Comparison of ENCODE assay signal across 11 cellular contexts in the genomic region with DNA sequence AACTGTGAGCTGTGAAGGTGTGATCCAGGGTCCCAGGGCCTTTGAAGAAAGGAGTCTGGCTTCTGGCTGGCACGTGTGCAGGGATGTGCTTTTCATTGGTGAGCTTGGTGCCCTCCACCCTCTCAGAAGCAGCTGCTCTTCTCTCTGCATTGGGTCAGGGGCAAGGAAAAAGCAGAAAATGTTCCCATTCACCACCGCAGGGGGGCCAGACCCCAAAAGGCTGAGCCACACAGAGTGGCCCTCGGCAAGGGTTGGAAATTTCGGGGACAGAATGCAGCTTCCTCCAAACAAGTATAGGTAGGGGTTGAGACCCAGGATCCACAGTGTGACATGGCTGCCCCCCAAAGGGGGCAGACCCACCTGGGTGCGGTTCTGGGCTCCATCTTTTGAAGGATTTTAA. TPM values are rescaled to one million over a fixed set of nuclear protein-coding genes. Genes with fewer than 3 reads are reported as not detected.
DNase-seq lines count a peak whose midpoint lies in the region; ATAC-seq and TF ChIP-seq lines count a peak whose summit lies in the region.
"Had no signal": no experiment of that assay in that cellular context is flagged by ENCODE, and none has a peak within 500 bp of the region (broad histone marks: within the 10 kb centered on the region; RNA-seq: fewer than 3 reads in every experiment).

No MANE protein-coding gene starts in this region.

- no peaks in the 10 kb centered on the region for H3K9me2 ChIP-seq in hepatocyte (replicated peaks; ENCODE audit: insufficient read depth)

- H3K27me3 ChIP-seq in hepatocyte (no peaks in the 10 kb centered on the region), aorta (ENCODE audit: control insufficient read depth in 1 of 2, insufficient read depth in 2 of 2, low read length in 1 of 2) (no peaks in the 10 kb centered on the region)

- H4K20me1 ChIP-seq in hepatocyte (ENCODE audit: insufficient read depth, poor library complexity, severe bottlenecking) = peaks cover 63% of the 10 kb centered on the region

- no peak overlapping the region for H3K27ac ChIP-seq in hepatocyte
- H3K27ac ChIP-seq in substantia nigra (ENCODE audit: low read depth, low read length, poor library complexity, severe bottlenecking) = peak overlapping the region; percentile 69
- no peak overlapping the region for H3K27ac ChIP-seq in aorta (ENCODE audit: low read depth in 1 of 2, low read length in 2 of 2)

- TF ChIP-seq POLR2A in Raji (IDR thresholded peaks at IDR 0.05; ENCODE audit: insufficient read depth, low read depth, low read length) = peak; percentile 11; the same call in 1 of the 2 replicates

- H3K4me1 ChIP-seq in hepatocyte (ENCODE audit: insufficient read depth) (peaks cover 55% of the 10 kb centered on the region), aorta (ENCODE audit: control insufficient read depth in 1 of 2, insufficient read depth in 2 of 2, low read length in 2 of 2) (no peaks in the 10 kb centered on the region)

- ATAC-seq in HG02571 (IDR thresholded peaks at IDR 0.05; ENCODE audit: unreplicated experiment) (no peak), GM19324 (IDR thresholded peaks at IDR 0.05; ENCODE audit: low FRiP score, unreplicated experiment) (no peak), aorta (ENCODE audit: low FRiP score) (no peak)

- H3K27ac Mint-ChIP-seq in activated naive CD4-positive, alpha-beta T cell treated with anti-CD3 and anti-CD28 coated beads for 36 hours = peak overlapping the region; percentile 99

- peaks cover 61% of the 10 kb centered on the region for H3K36me3 Mint-ChIP-seq in activated naive CD4-positive, alpha-beta T cell treated with anti-CD3 and anti-CD28 coated beads for 36 hours (ENCODE audit: low read depth)

- H3K4me1 Mint-ChIP-seq in activated naive CD4-positive, alpha-beta T cell treated with anti-CD3 and anti-CD28 coated beads for 36 hours (ENCODE audit: low read depth) = peaks cover 41% of the 10 kb centered on the region

- H3K36me3 ChIP-seq in hepatocyte (replicated peaks; ENCODE audit: insufficient read depth, low read depth) (no peaks in the 10 kb centered on the region), aorta (ENCODE audit: control insufficient read depth in 1 of 2, insufficient read depth in 2 of 2, low read length in 1 of 2) (no peaks in the 10 kb centered on the region)

- H3K4me3 ChIP-seq in hepatocyte (no peak overlapping the region), aorta (ENCODE audit: low read length in 2 of 2) (no peak overlapping the region)

- H2AFZ ChIP-seq in hepatocyte = no peak overlapping the region

- intact Hi-C loops in activated naive CD4-positive, alpha-beta T cell treated with anti-CD3 and anti-CD28 coated beads for 36 hours (cut with micrococcal nuclease) = loop anchor here (10.0 kb wide), 1 partner anchor 840 kb away; the partner anchor contains the start of gene SNUPN
- intact Hi-C loops in aorta (cut with DNase I) = no loop called here

- H3K79me2 ChIP-seq in hepatocyte = peaks cover 77% of the 10 kb centered on the region

- TF ChIP-seq CTCF in hepatocyte (IDR thresholded peaks at IDR 0.05; ENCODE audit: poor library complexity) = no peak

- peak overlapping the region; percentile 98 for H3K4me2 ChIP-seq in hepatocyte

- H3K9me3 ChIP-seq in hepatocyte (ENCODE audit: low read depth) (no peaks in the 10 kb centered on the region), aorta (ENCODE audit: control insufficient read depth, low read length) (no peaks in the 10 kb centered on the region)

- DNase-seq in activated naive CD4-positive, alpha-beta T cell treated with anti-CD3 and anti-CD28 coated beads for 36 hours = no peak
- DNase-seq in activated naive CD4-positive, alpha-beta T cell treated with Interleukin-2 at 50 U/mL for 16 hours = no peak
- no peak for DNase-seq in hepatocyte (ENCODE audit: low spot score)
- no peak for DNase-seq in substantia nigra (lab: John Stamatoyannopoulos, UW)
- no peak for DNase-seq in aorta
- DNase-seq: kidney; NCI-H2171; stimulated activated CD4-positive, alpha-beta T cell treated with anti-CD3 and anti-CD28 coated beads, Interleukin-2, amount 100 ng/mL, for 48 hours had no signal

- H3K4me3 Mint-ChIP-seq in activated naive CD4-positive, alpha-beta T cell treated with anti-CD3 and anti-CD28 coated beads for 36 hours = peak overlapping the region; percentile 93

- 92% methylated on average over 5 of the region's 5 CpGs for WGBS in hepatocyte (ENCODE audit: low lambda C conversion rate, missing lambda C conversion rate)
- 75 to 86% methylated on average over 5 of the region's 5 CpGs for WGBS in aorta, 2 donors

- CTCF ChIA-PET in activated naive CD4-positive, alpha-beta T cell treated with anti-CD3 and anti-CD28 coated beads for 36 hours (lab: Charles Lee) = interaction anchor here (0.6 to 29.5 kb wide), 7 partner anchors 6 to 153 kb away, joined by 3 to 1193 read pairs (median 7); partner anchors contain the start of genes CSK and SCAMP2

- H3K9me3 Mint-ChIP-seq in activated naive CD4-positive, alpha-beta T cell treated with anti-CD3 and anti-CD28 coated beads for 36 hours = no peaks in the 10 kb centered on the region

- no peaks in the 10 kb centered on the region for H3K27me3 Mint-ChIP-seq in activated naive CD4-positive, alpha-beta T cell treated with anti-CD3 and anti-CD28 coated beads for 36 hours (ENCODE audit: low read depth)

RNA-seq across cellular contexts. Expression of gene CSK, which starts 2.5 kb away (rescaled TPM):
- 100 to 1,000 TPM; 272 to 282 TPM for total RNA-seq in activated naive CD4-positive, alpha-beta T cell treated with anti-CD3 and anti-CD28 coated beads for 36 hours
- total RNA-seq in hepatocyte = 15.8 and 16.9 TPM in 2 replicates
- 19.1 and 21.8 TPM in 2 replicates for polyA plus RNA-seq in hepatocyte
- 10 to 100 TPM; 34.9 to 55.2 TPM for total RNA-seq in aorta
- polyA plus RNA-seq in aorta = 10 to 100 TPM; 21.8 to 29.8 TPM

RNA-seq across cellular contexts. Expression of gene LMAN1L, which starts 28.2 kb away (rescaled TPM):
- total RNA-seq in activated naive CD4-positive, alpha-beta T cell treated with anti-CD3 and anti-CD28 coated beads for 36 hours = not detected
- total RNA-seq in hepatocyte (not detected in 2 replicates), aorta (under 1 TPM in 1 of 2 donors, not detected in 1; 0.30 TPM)
- polyA plus RNA-seq in hepatocyte (not detected in 2 replicates), aorta (under 1 TPM in 1 of 2 donors, not detected in 1; 0.15 TPM)
- total RNA-seq: kidney had no signal

RNA-seq across cellular contexts. Expression of gene CYP1A2, which starts 35.8 kb away (rescaled TPM):
- not detected for total RNA-seq in activated naive CD4-positive, alpha-beta T cell treated with anti-CD3 and anti-CD28 coated beads for 36 hours
- total RNA-seq in hepatocyte (0.40 TPM in 1 of 2 replicates, not detected in the other), aorta (not detected)
- polyA plus RNA-seq in hepatocyte (0.17 TPM in 1 of 2 replicates, not detected in the other), aorta (not detected)
- total RNA-seq: kidney had no signal

RNA-seq across cellular contexts. Expression of gene CPLX3, which starts 42.0 kb away (rescaled TPM):
- not detected for total RNA-seq in activated naive CD4-positive, alpha-beta T cell treated with anti-CD3 and anti-CD28 coated beads for 36 hours
- not detected in 2 replicates for total RNA-seq in hepatocyte
- 0.10 TPM in 1 of 2 replicates, not detected in the other for polyA plus RNA-seq in hepatocyte
- not detected for total RNA-seq in aorta
- under 1 TPM; 0.05 to 0.13 TPM for polyA plus RNA-seq in aorta
- total RNA-seq: kidney had no signal

RNA-seq across cellular contexts. Expression of gene ULK3, which starts 58.5 kb away (rescaled TPM):
- total RNA-seq in activated naive CD4-positive, alpha-beta T cell treated with anti-CD3 and anti-CD28 coated beads for 36 hours = 10 to 100 TPM; 58.9 to 69.2 TPM
- total RNA-seq in hepatocyte = 37.6 and 40.4 TPM in 2 replicates
- 45.7 and 46.3 TPM in 2 replicates for polyA plus RNA-seq in hepatocyte
- total RNA-seq in aorta = 10 to 100 TPM; 19.3 to 31.6 TPM
- polyA plus RNA-seq in aorta = 10 to 100 TPM; 17.7 to 43.6 TPM

Comparison
In these comparisons a context has a peak if more than half of its experiments do, and no peak if none do; other contexts are left out.
1. RNA of gene CSK, which starts 2.5 kb away (total RNA-seq): 272 to 282 TPM in activated naive CD4-positive, alpha-beta T cell treated with anti-CD3 and anti-CD28 coated beads for 36 hours; 34.9 to 55.2 TPM in aorta and 15.8 to 16.9 TPM in hepatocyte; every median in the first group is over 4 times any median in the second.